Comparison of ENCODE assay signal across 11 cellular contexts in the genomic region with DNA sequence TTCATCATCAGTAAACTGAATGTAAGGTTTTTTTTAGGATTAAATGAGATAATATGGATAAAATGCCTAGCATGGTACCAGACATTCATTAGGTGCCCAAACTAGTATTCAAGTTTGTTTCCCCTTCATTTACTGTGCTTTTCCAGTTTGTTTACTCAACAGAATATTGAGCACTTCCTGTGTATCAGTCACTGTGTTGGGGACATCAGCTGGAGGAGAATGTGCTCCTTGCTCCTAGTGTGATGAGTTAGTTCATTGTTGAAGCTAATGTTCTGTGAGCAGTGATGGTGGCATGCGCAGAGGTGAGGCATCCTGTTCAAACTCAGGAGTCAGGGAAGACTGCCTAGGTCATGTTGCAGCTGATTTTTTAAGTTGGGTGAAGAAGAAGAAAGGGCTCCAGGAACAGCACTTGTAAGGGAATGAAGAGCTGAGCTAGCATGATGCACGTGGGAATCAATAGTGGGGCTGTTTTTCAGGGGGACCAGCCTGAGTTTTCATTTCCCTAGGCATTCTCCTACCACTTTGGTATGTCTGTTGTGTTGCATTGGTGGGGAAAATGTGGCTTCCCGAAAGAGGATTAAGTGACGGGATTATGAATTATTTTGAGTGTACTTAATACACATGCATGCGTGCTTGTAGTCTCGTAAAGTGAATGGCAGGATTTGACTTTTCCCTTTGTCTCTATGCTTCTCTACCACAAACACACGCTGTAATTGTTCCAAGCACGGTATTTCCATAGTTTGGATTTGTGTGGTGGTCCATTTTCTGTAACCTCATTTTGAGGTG. TPM values are rescaled to one million over a fixed set of nuclear protein-coding genes. Genes with fewer than 3 reads are reported as not detected.
A peak's percentile ranks its signal among the peaks of the same experiment; 100 is the strongest.
DNase-seq lines count a peak whose midpoint lies in the region; TF ChIP-seq lines count a peak whose summit lies in the region.
"Had no signal": no experiment of that assay in that cellular context is flagged by ENCODE, and none has a peak within 500 bp of the region (broad histone marks: within the 10 kb centered on the region; RNA-seq: fewer than 3 reads in every experiment).

No MANE protein-coding gene starts in this region.

- H3K4me1 ChIP-seq in Peyer's patch, result peaks cover 0 to 13% (median 8%) of the 10 kb centered on the region in 4 donors

- TF ChIP-seq CTCF in neural crest cell (conservative IDR thresholded peaks at IDR 0.05), result no peak
- no peak for TF ChIP-seq CTCF in Peyer's patch (IDR thresholded peaks at IDR 0.05)

- H3K27ac Mint-ChIP-seq in dendritic cell treated with granulocyte-macrophage colony-stimulating factor and Interleukin-4, amounts not matched to agents 40 ng/mL and 50 ng/mL, for 4 days, result peak overlapping the region; percentile 78
- H3K27ac Mint-ChIP-seq in neural crest cell (ENCODE audit: unreplicated experiment), result peak overlapping the region; percentile 27
- H3K27ac Mint-ChIP-seq: CD8-positive, alpha-beta T cell had no signal

- H3K27me3 Mint-ChIP-seq in dendritic cell treated with granulocyte-macrophage colony-stimulating factor and Interleukin-4, amounts not matched to agents 40 ng/mL and 50 ng/mL, for 4 days, result no peaks in the 10 kb centered on the region
- H3K27me3 Mint-ChIP-seq in neural crest cell (ENCODE audit: low read depth), result no peaks in the 10 kb centered on the region
- H3K27me3 Mint-ChIP-seq: naive thymus-derived CD8-positive, alpha-beta T cell had no signal

- peaks cover 55% of the 10 kb centered on the region for H3K36me3 Mint-ChIP-seq in dendritic cell treated with granulocyte-macrophage colony-stimulating factor and Interleukin-4, amounts not matched to agents 40 ng/mL and 50 ng/mL, for 4 days (ENCODE audit: low read depth)
- peaks cover 14% of the 10 kb centered on the region for H3K36me3 Mint-ChIP-seq in neural crest cell (ENCODE audit: low read depth)

- no peak overlapping the region for H3K27ac ChIP-seq in Peyer's patch

- peaks cover 58% of the 10 kb centered on the region for H3K4me1 Mint-ChIP-seq in dendritic cell treated with granulocyte-macrophage colony-stimulating factor and Interleukin-4, amounts not matched to agents 40 ng/mL and 50 ng/mL, for 4 days (ENCODE audit: low read depth)
- H3K4me1 Mint-ChIP-seq in neural crest cell, result peaks cover 20% of the 10 kb centered on the region

- no peak for TF ChIP-seq POLR2A in Peyer's patch (IDR thresholded peaks at IDR 0.05)

- no peak overlapping the region for H3K4me3 ChIP-seq in Peyer's patch

- DNase-seq in D341Med (ENCODE audit: low spot score) (peak; percentile 44), M059J (ENCODE audit: low read depth) (peak; percentile 32), neural crest cell (ENCODE audit: low read depth, low spot score) (no peak), inferior parietal cortex (ENCODE audit: extremely low spot score) (no peak), cerebellar nuclear complex (lab: John Stamatoyannopoulos, UW) (no peak), SIG-M5 treated with dmso at 0.1 percent for 504 hours (lab: John Stamatoyannopoulos, UW; ENCODE audit: unreplicated experiment) (no peak), Peyer's patch (no peak)
- DNase-seq: CD8-positive, alpha-beta T cell; naive thymus-derived CD8-positive, alpha-beta T cell; NCI-H1436 had no signal

- intact Hi-C loops in dendritic cell treated with granulocyte-macrophage colony-stimulating factor and Interleukin-4, amounts not matched to agents 40 ng/mL and 50 ng/mL, for 4 days (cut with micrococcal nuclease), result loop anchor here (10.0 kb wide), 1 partner anchor 50 kb away; a partner anchor contains a TSS

- peaks cover 0 to 21% (median 0%) of the 10 kb centered on the region in 3 donors for H3K36me3 ChIP-seq in Peyer's patch

- H3K9me3 Mint-ChIP-seq in dendritic cell treated with granulocyte-macrophage colony-stimulating factor and Interleukin-4, amounts not matched to agents 40 ng/mL and 50 ng/mL, for 4 days, result no peaks in the 10 kb centered on the region
- no peaks in the 10 kb centered on the region for H3K9me3 Mint-ChIP-seq in neural crest cell
- H3K9me3 Mint-ChIP-seq: CD8-positive, alpha-beta T cell; naive thymus-derived CD8-positive, alpha-beta T cell had no signal

- H3K4me3 Mint-ChIP-seq in dendritic cell treated with granulocyte-macrophage colony-stimulating factor and Interleukin-4, amounts not matched to agents 40 ng/mL and 50 ng/mL, for 4 days, result no peak overlapping the region
- H3K4me3 Mint-ChIP-seq in neural crest cell, result no peak overlapping the region
- H3K4me3 Mint-ChIP-seq: CD8-positive, alpha-beta T cell; naive thymus-derived CD8-positive, alpha-beta T cell had no signal

- no peaks in the 10 kb centered on the region for H3K9me3 ChIP-seq in Peyer's patch

- no peaks in the 10 kb centered on the region for H3K27me3 ChIP-seq in Peyer's patch

RNA-seq across cellular contexts. Expression of a gene that starts 23.7 kb away (rescaled TPM):
- 9.5 and 17.9 TPM in 2 replicates for total RNA-seq in M059J (2014; rRNA removed; shearing (Covaris generic))
- total RNA-seq in neural crest cell (116 and 123 TPM in 2 replicates), Peyer's patch (10 to 100 TPM; 14.9 to 48.4 (median 45.1) TPM)

RNA-seq across cellular contexts. Expression of a gene that starts 47.6 kb away (rescaled TPM):
- total RNA-seq in M059J (2014; rRNA removed; shearing (Covaris generic)), result 2.7 and 5.2 TPM in 2 replicates
- total RNA-seq in neural crest cell, result 3.2 and 4.8 TPM in 2 replicates
- total RNA-seq in Peyer's patch, result 100 to 1,000 TPM in 3 of 4 donors, 10 to 100 TPM in 1; 68.5 to 277 (median 168) TPM
- total RNA-seq: CD8-positive, alpha-beta T cell had no signal

Comparison
In these comparisons a context has a peak if more than half of its experiments do, and no peak if none do; other contexts are left out.
1. DNase-seq: peak in D341Med (single experiment) and M059J (single experiment); none in neural crest cell (single experiment), inferior parietal cortex (single experiment), cerebellar nuclear complex (0 of 2), SIG-M5 treated with dmso at 0.1 percent for 504 hours (single experiment) and Peyer's patch (0 of 3).
2. RNA of a gene that starts 47.6 kb away (total RNA-seq): 68.5 to 277 TPM in Peyer's patch; 2.7 to 5.2 TPM in M059J and 3.2 to 4.8 TPM in neural crest cell; every median in the first group is over 10 times any median in the second.